In genomic region chr13:95485045-95485517, GRCh38 we compare ENCODE assay signal across 1 cellular context.
TF ChIP-seq lines count a peak whose summit lies in the region.

No MANE protein-coding gene starts in this region.

TF ChIP-seq in WTC11, 78 proteins besides CTCF, POLR2A, EP300 and RAD21 (continued from another document):
- no peak for TF ChIP-seq FOXP4 (CRISPR knock-in tag; IDR thresholded peaks at IDR 0.05)
- no peak for TF ChIP-seq OVOL2 (CRISPR knock-in tag; IDR thresholded peaks at IDR 0.05; ENCODE audit: borderline replicate concordance)
- TF ChIP-seq TP53 (CRISPR knock-in tag; IDR thresholded peaks at IDR 0.05): no peak
- no peak for TF ChIP-seq EMX1 (CRISPR knock-in tag; IDR thresholded peaks at IDR 0.05)
